ENCODE assay signal across 21 cellular contexts in the genomic region with DNA sequence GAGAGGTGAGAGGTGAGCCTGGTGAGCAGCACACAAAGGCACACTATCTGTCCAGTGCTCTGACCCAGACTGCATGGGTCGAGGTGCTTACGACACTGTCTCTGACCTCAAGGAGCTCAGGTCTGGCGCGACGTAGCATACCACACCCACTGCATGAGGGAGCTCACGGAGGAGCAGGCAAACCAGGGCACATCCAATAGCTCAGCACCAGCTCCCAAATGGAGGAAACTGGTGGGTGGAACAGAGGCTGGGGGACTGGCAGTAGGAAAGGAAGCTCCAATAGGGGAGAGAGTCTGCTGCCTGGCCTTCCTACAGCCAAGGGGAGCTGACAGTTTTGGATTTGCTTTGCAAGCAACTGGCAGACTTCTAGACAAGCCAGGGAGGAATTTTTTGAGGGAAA. TPM values are rescaled to one million over a fixed set of nuclear protein-coding genes. Genes with fewer than 3 reads are reported as not detected.
A peak's percentile ranks its signal among the peaks of the same experiment; 100 is the strongest.
DNase-seq lines count a peak whose midpoint lies in the region; ATAC-seq and TF ChIP-seq lines count a peak whose summit lies in the region.
"Had no signal": no experiment of that assay in that cellular context is flagged by ENCODE, and none has a peak within 500 bp of the region (broad histone marks: within the 10 kb centered on the region; RNA-seq: fewer than 3 reads in every experiment).

No MANE protein-coding gene starts in this region.

- peak overlapping the region; percentile 42 for H3K4me2 ChIP-seq in BLaER1
- peak overlapping the region; percentile 36 to 77 (median 61) for H3K4me2 ChIP-seq in BLaER1 treated with 17β-estradiol and CSF1 and Interleukin-3, amounts not matched to agents 10 nM and 100 nM
- H3K4me2 ChIP-seq: GM23338 had no signal

- peak overlapping the region; percentile 19 for H3K4me3 Mint-ChIP-seq in T-helper 17 cell
- no peak overlapping the region for H3K4me3 Mint-ChIP-seq in activated naive CD8-positive, alpha-beta T cell treated with anti-CD3 and anti-CD28 coated beads, Interleukin-2, amount 50 U/mL, for 24 hours
- no peak overlapping the region for H3K4me3 Mint-ChIP-seq in stimulated activated naive CD8-positive, alpha-beta T cell treated with anti-CD3 and anti-CD28 coated beads, Interleukin-15, amount 100 ng/mL, for 72 hours
- no peak overlapping the region for H3K4me3 Mint-ChIP-seq in chondrocyte (ENCODE audit: unreplicated experiment)
- H3K4me3 Mint-ChIP-seq: CD14-positive monocyte; CD4-positive, alpha-beta T cell; GM23338; HFFc6 had no signal

- intact Hi-C loops in head of caudate nucleus (cut with DNase I): no loop called here

- no peak overlapping the region for H3K4me3 ChIP-seq in BLaER1
- no peak overlapping the region for H3K4me3 ChIP-seq in BLaER1 treated with 17β-estradiol and CSF1 and Interleukin-3, amounts not matched to agents 10 nM and 100 nM
- H3K4me3 ChIP-seq: GM12878, GM23338, HAP-1 had no signal

- H3K27ac Mint-ChIP-seq in T-helper 17 cell: no peak overlapping the region
- H3K27ac Mint-ChIP-seq in activated naive CD8-positive, alpha-beta T cell treated with anti-CD3 and anti-CD28 coated beads, Interleukin-2, amount 50 U/mL, for 24 hours: no peak overlapping the region
- H3K27ac Mint-ChIP-seq in stimulated activated naive CD8-positive, alpha-beta T cell treated with anti-CD3 and anti-CD28 coated beads, Interleukin-15, amount 100 ng/mL, for 72 hours: peak overlapping the region in 1 of 2 donors; percentile 69
- no peak overlapping the region for H3K27ac Mint-ChIP-seq in chondrocyte (ENCODE audit: unreplicated experiment)
- H3K27ac Mint-ChIP-seq: CD4-positive, alpha-beta T cell; CD8-positive, alpha-beta memory T cell; GM23338; HFFc6 had no signal

- no peak for TF ChIP-seq CTCF in chondrocyte (IDR thresholded peaks at IDR 0.05)

- H4K20me1 ChIP-seq in BLaER1: no peaks in the 10 kb centered on the region
- H4K20me1 ChIP-seq in BLaER1 treated with 17β-estradiol and CSF1 and Interleukin-3, amounts not matched to agents 10 nM and 100 nM: no peaks in the 10 kb centered on the region

- DNase-seq in T-helper 17 cell: no peak
- peak in 26 of 42 donors; percentile 33 to 79 (median 53) for DNase-seq in head of caudate nucleus
- no peak for DNase-seq in activated CD4-positive, alpha-beta T cell treated with anti-CD3 and anti-CD28 coated beads for 1 hour
- no peak for DNase-seq in activated naive CD8-positive, alpha-beta T cell treated with anti-CD3 and anti-CD28 coated beads, Interleukin-2, amount 50 U/mL, for 24 hours
- DNase-seq in stimulated activated naive CD8-positive, alpha-beta T cell treated with anti-CD3 and anti-CD28 coated beads, Interleukin-15, amount 100 ng/mL, for 72 hours: no peak
- no peak for DNase-seq in chondrocyte (ENCODE audit: low spot score)
- DNase-seq: CD4-positive, alpha-beta T cell; CD8-positive, alpha-beta memory T cell; DMS 273 treated with DMSO at 0.1 percent for 48 hours; DMS79; EL; GDM1; HFFc6 had no signal

- H3K36me3 ChIP-seq in BLaER1: no peaks in the 10 kb centered on the region
- no peaks in the 10 kb centered on the region for H3K36me3 ChIP-seq in BLaER1 treated with 17β-estradiol and CSF1 and Interleukin-3, amounts not matched to agents 10 nM and 100 nM
- H3K36me3 ChIP-seq: HAP-1 had no signal

- no peak for ATAC-seq in T-helper 17 cell
- ATAC-seq in activated naive CD8-positive, alpha-beta T cell treated with anti-CD3 and anti-CD28 coated beads, Interleukin-2, amount 50 U/mL, for 24 hours: no peak
- no peak for ATAC-seq in stimulated activated naive CD8-positive, alpha-beta T cell treated with anti-CD3 and anti-CD28 coated beads, Interleukin-15, amount 100 ng/mL, for 72 hours
- ATAC-seq: GM23338 had no signal

- H3K36me3 Mint-ChIP-seq in T-helper 17 cell (ENCODE audit: low read depth): peaks cover 5% of the 10 kb centered on the region
- H3K36me3 Mint-ChIP-seq in activated naive CD8-positive, alpha-beta T cell treated with anti-CD3 and anti-CD28 coated beads, Interleukin-2, amount 50 U/mL, for 24 hours (ENCODE audit: low read depth): no peaks in the 10 kb centered on the region
- no peaks in the 10 kb centered on the region for H3K36me3 Mint-ChIP-seq in chondrocyte (ENCODE audit: low read depth)
- H3K36me3 Mint-ChIP-seq: CD14-positive monocyte; CD8-positive, alpha-beta memory T cell had no signal

- no peak overlapping the region for H3K27ac ChIP-seq in BLaER1
- H3K27ac ChIP-seq in BLaER1 treated with 17β-estradiol and CSF1 and Interleukin-3, amounts not matched to agents 10 nM and 100 nM: no peak overlapping the region; a peak in 1 of 22 replicates

- H3K4me1 Mint-ChIP-seq in T-helper 17 cell: peaks cover 8% of the 10 kb centered on the region
- no peaks in the 10 kb centered on the region for H3K4me1 Mint-ChIP-seq in activated naive CD8-positive, alpha-beta T cell treated with anti-CD3 and anti-CD28 coated beads, Interleukin-2, amount 50 U/mL, for 24 hours
- H3K4me1 Mint-ChIP-seq in stimulated activated naive CD8-positive, alpha-beta T cell treated with anti-CD3 and anti-CD28 coated beads, Interleukin-15, amount 100 ng/mL, for 72 hours: peaks cover 8% of the 10 kb centered on the region
- peaks cover 4% of the 10 kb centered on the region for H3K4me1 Mint-ChIP-seq in chondrocyte (ENCODE audit: low read depth)

- no peaks in the 10 kb centered on the region for H3K27me3 ChIP-seq in BLaER1
- H3K27me3 ChIP-seq in BLaER1 treated with 17β-estradiol and CSF1 and Interleukin-3, amounts not matched to agents 10 nM and 100 nM: no peaks in the 10 kb centered on the region

- peaks cover 62% of the 10 kb centered on the region for H3K4me1 ChIP-seq in BLaER1
- H3K4me1 ChIP-seq in BLaER1 treated with 17β-estradiol and CSF1 and Interleukin-3, amounts not matched to agents 10 nM and 100 nM: peaks cover 28 to 71% (median 55%) of the 10 kb centered on the region in 10 experiments
- H3K4me1 ChIP-seq: HAP-1 had no signal

- H3K9me3 ChIP-seq in BLaER1 (no peaks in the 10 kb centered on the region; the same call in 1 of the 2 replicates), T-helper 17 cell (ENCODE audit: control insufficient read depth, low read length, poor library complexity, severe bottlenecking) (no peaks in the 10 kb centered on the region)
- H3K9me3 ChIP-seq in BLaER1 treated with 17β-estradiol and CSF1 and Interleukin-3, amounts not matched to agents 10 nM and 100 nM (replicated peaks in 1 of 11): peaks cover 0 to 8% (median 0%) of the 10 kb centered on the region in 11 experiments; a peak in 4 of 22 replicates
- H3K9me3 ChIP-seq: HAP-1 had no signal

- no peaks in the 10 kb centered on the region for H3K9me3 Mint-ChIP-seq in activated naive CD8-positive, alpha-beta T cell treated with anti-CD3 and anti-CD28 coated beads, Interleukin-2, amount 50 U/mL, for 24 hours
- H3K9me3 Mint-ChIP-seq in stimulated activated naive CD8-positive, alpha-beta T cell treated with anti-CD3 and anti-CD28 coated beads, Interleukin-15, amount 100 ng/mL, for 72 hours: no peaks in the 10 kb centered on the region
- no peaks in the 10 kb centered on the region for H3K9me3 Mint-ChIP-seq in chondrocyte (ENCODE audit: low read depth)
- H3K9me3 Mint-ChIP-seq: CD4-positive, alpha-beta T cell; GM23338; HFFc6 had no signal

- H3K9ac ChIP-seq in BLaER1: no peak overlapping the region
- H3K9ac ChIP-seq in BLaER1 treated with 17β-estradiol and CSF1 and Interleukin-3, amounts not matched to agents 10 nM and 100 nM: no peak overlapping the region

- H3K27me3 Mint-ChIP-seq in T-helper 17 cell (peaks cover 61% of the 10 kb centered on the region), chondrocyte (ENCODE audit: low read depth) (peaks cover 66% of the 10 kb centered on the region)
- peaks cover 25% of the 10 kb centered on the region for H3K27me3 Mint-ChIP-seq in activated naive CD8-positive, alpha-beta T cell treated with anti-CD3 and anti-CD28 coated beads, Interleukin-2, amount 50 U/mL, for 24 hours
- peaks cover 37% of the 10 kb centered on the region for H3K27me3 Mint-ChIP-seq in stimulated activated naive CD8-positive, alpha-beta T cell treated with anti-CD3 and anti-CD28 coated beads, Interleukin-15, amount 100 ng/mL, for 72 hours

RNA-seq across cellular contexts. Expression of a gene that starts 36.3 kb away (rescaled TPM):
- total RNA-seq in T-helper 17 cell (not detected), chondrocyte (0.22 to 0.90 TPM in 2 of 3 replicates, not detected in the other)
- total RNA-seq: A172; A673; CD4-positive, alpha-beta T cell; CD8-positive, alpha-beta memory T cell; GM12878; HFFc6 had no signal

Comparison
In these comparisons a context has a peak if more than half of its experiments do, and no peak if none do; other contexts are left out.
1. DNase-seq: peak in head of caudate nucleus (26 of 42); none in T-helper 17 cell (0 of 3), activated CD4-positive, alpha-beta T cell treated with anti-CD3 and anti-CD28 coated beads for 1 hour (single experiment), activated naive CD8-positive, alpha-beta T cell treated with anti-CD3 and anti-CD28 coated beads, Interleukin-2, amount 50 U/mL, for 24 hours (single experiment), stimulated activated naive CD8-positive, alpha-beta T cell treated with anti-CD3 and anti-CD28 coated beads, Interleukin-15, amount 100 ng/mL, for 72 hours (0 of 2) and chondrocyte (single experiment).